Comparison of ENCODE assay signal across 23 cellular contexts in genomic region chr9:133931059-133931458, GRCh38.
DNase-seq lines count a peak whose midpoint lies in the region; ATAC-seq and TF ChIP-seq lines count a peak whose summit lies in the region.
"Had no signal": no experiment of that assay in that cellular context is flagged by ENCODE, and none has a peak within 500 bp of the region (broad histone marks: within the 10 kb centered on the region; RNA-seq: fewer than 3 reads in every experiment).

No MANE protein-coding gene starts in this region.

- DNase-seq in COLO668 (lab: John Stamatoyannopoulos, UW; ENCODE audit: unreplicated experiment) (peak; percentile 40), NCI-H2196 treated with DMSO at 0.1 percent for 48 hours (lab: John Stamatoyannopoulos, UW; ENCODE audit: unreplicated experiment) (peak; percentile 48), left lobe of liver (ENCODE audit: low spot score) (no peak), heart right ventricle (no peak), MV-4-11 (lab: John Stamatoyannopoulos, UW) (no peak)
- DNase-seq: activated CD4-positive, alpha-beta T cell treated with anti-CD3 and anti-CD28 coated beads for 4 hours; activated CD8-positive, alpha-beta memory T cell treated with anti-CD3 and anti-CD28 coated beads for 24 hours; activated effector memory CD4-positive, alpha-beta T cell treated with Interleukin-2 at 50 U/mL for 16 hours; foreskin keratinocyte; kidney glomerular epithelial cell; mammary epithelial cell; NCI-H226; nephron progenitor cell; SK-N-SH; T-helper 17 cell had no signal

- H3K4me1 ChIP-seq in BLaER1 (peaks cover 52% of the 10 kb centered on the region), heart right ventricle (peaks cover 3 to 37% (median 22%) of the 10 kb centered on the region in 9 donors)
- H3K4me1 ChIP-seq: foreskin keratinocyte had no signal

- H3K4me3 ChIP-seq in BLaER1 (no peak overlapping the region), heart right ventricle (no peak overlapping the region)
- H3K4me3 ChIP-seq: esophagus muscularis mucosa, K562, right atrium auricular region, smooth muscle cell, upper lobe of left lung had no signal

- H4K20me1 ChIP-seq in BLaER1 = peaks cover 35% of the 10 kb centered on the region; the same call in 1 of the 2 replicates

- intact Hi-C loops in heart right ventricle (cut with DNase I) = no loop called here

- peak; percentile 7 for ATAC-seq in left lobe of liver
- ATAC-seq in HG03097 (IDR thresholded peaks at IDR 0.05; ENCODE audit: low FRiP score, unreplicated experiment) = no peak
- no peak for ATAC-seq in heart right ventricle
- ATAC-seq: foreskin keratinocyte, K562, T-helper 17 cell had no signal

- 90 to 91% methylated on average over 8 of the region's 8 CpGs for WGBS in heart right ventricle, 2 donors

- H3K27ac ChIP-seq in BLaER1 = peak overlapping the region; percentile 68
- H3K27ac ChIP-seq in heart right ventricle = no peak overlapping the region
- H3K27ac ChIP-seq: esophagus muscularis mucosa, foreskin keratinocyte, parathyroid adenoma, right atrium auricular region had no signal

- H3K9me3 ChIP-seq in BLaER1 (no peaks in the 10 kb centered on the region), heart right ventricle (no peaks in the 10 kb centered on the region)
- H3K9me3 ChIP-seq: esophagus muscularis mucosa, right atrium auricular region, SK-N-SH, upper lobe of left lung had no signal

- H3K4me2 ChIP-seq in BLaER1 = peak overlapping the region; percentile 67
- H3K4me2 ChIP-seq: SK-N-SH, smooth muscle cell had no signal

- H3K36me3 ChIP-seq in BLaER1 (peaks cover 40% of the 10 kb centered on the region), heart right ventricle (no peaks in the 10 kb centered on the region)
- H3K36me3 ChIP-seq: esophagus muscularis mucosa, right atrium auricular region had no signal

- H3K9ac ChIP-seq in BLaER1 = peak overlapping the region; percentile 60
- H3K9ac ChIP-seq: parathyroid adenoma, SK-N-SH had no signal

- TF ChIP-seq CTCF in heart right ventricle (IDR thresholded peaks at IDR 0.05) = no peak

- H3K27me3 ChIP-seq in BLaER1 (no peaks in the 10 kb centered on the region), heart right ventricle (no peaks in the 10 kb centered on the region)
- H3K27me3 ChIP-seq: esophagus muscularis mucosa, foreskin keratinocyte, right atrium auricular region, upper lobe of left lung had no signal

Comparison
In these comparisons a context has a peak if more than half of its experiments do, and no peak if none do; other contexts are left out.
1. DNase-seq: peak in COLO668 (single experiment) and NCI-H2196 treated with DMSO at 0.1 percent for 48 hours (single experiment); none in left lobe of liver (single experiment), heart right ventricle (0 of 2) and MV-4-11 (single experiment).